1 cellular context compared by ENCODE assay signal in genomic region chr10:48574817-48575380, GRCh38.
TF ChIP-seq lines count a peak whose summit lies in the region.

No MANE protein-coding gene starts in this region.

TF ChIP-seq in GM12878, 131 proteins besides CTCF, POLR2A, EP300 and RAD21 (continued from another document):
- no peak for TF ChIP-seq BCL3 (IDR thresholded peaks at IDR 0.05; ENCODE audit: borderline replicate concordance, insufficient read depth, low read depth, low read length, poor library complexity, severe bottlenecking)
- TF ChIP-seq NFXL1 (IDR thresholded peaks at IDR 0.05; ENCODE audit: borderline replicate concordance), result no peak
- TF ChIP-seq TCF7 (IDR thresholded peaks at IDR 0.05; ENCODE audit: borderline replicate concordance), result no peak
- no peak for TF ChIP-seq BRCA1 (IDR thresholded peaks at IDR 0.05; ENCODE audit: low read depth, low read length)
- TF ChIP-seq ZBTB11 (CRISPR knock-in tag; IDR thresholded peaks at IDR 0.05), result no peak
- TF ChIP-seq SUPT20H (IDR thresholded peaks at IDR 0.05; ENCODE audit: borderline replicate concordance, control insufficient read depth, low read depth, low read length), result no peak
- no peak for TF ChIP-seq CBFB (IDR thresholded peaks at IDR 0.05; ENCODE audit: low read depth)
- no peak for TF ChIP-seq USF2 (IDR thresholded peaks at IDR 0.05; ENCODE audit: borderline replicate concordance, low read depth, low read length)
- no peak for TF ChIP-seq E2F8 (IDR thresholded peaks at IDR 0.05; ENCODE audit: low read depth, partially characterized antibody)
- no peak for TF ChIP-seq TCF3 (IDR thresholded peaks at IDR 0.05; ENCODE audit: borderline replicate concordance, insufficient read depth, low read depth, low read length)
- no peak for TF ChIP-seq PBX3 (IDR thresholded peaks at IDR 0.05; ENCODE audit: insufficient replicate concordance, low read depth, low read length)
- no peak for TF ChIP-seq ATF7 (IDR thresholded peaks at IDR 0.05; ENCODE audit: low read depth)
- no peak for TF ChIP-seq ZNF217 (IDR thresholded peaks at IDR 0.05)
- no peak for TF ChIP-seq WRNIP1 (IDR thresholded peaks at IDR 0.05; ENCODE audit: borderline replicate concordance, low read depth, low read length)
- no peak for TF ChIP-seq RBBP5 (conservative IDR thresholded peaks at IDR 0.05)
